Comparison of ENCODE assay signal across 7 cellular contexts in the genomic region with DNA sequence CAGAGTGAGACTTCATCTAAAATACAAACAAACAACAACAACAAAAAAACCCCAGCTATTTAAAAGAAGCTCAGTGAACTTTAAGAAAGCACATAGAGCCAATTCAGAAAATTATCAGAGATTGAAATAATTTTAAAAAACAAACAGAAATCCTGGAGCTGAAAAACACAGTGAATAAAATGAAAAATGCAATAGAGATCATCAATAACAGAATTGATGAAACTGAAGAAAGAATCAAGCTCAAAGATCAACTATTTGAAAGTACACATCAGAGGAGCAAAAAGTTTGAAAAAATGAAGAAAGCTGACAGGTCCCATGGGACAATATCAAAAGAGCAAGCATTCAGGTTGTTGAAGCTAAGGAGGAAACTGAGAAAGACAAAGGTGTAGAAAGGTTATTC.
"Had no signal": no experiment of that assay in that cellular context is flagged by ENCODE, and none has a peak within 500 bp of the region (broad histone marks: within the 10 kb centered on the region; RNA-seq: fewer than 3 reads in every experiment).

No MANE protein-coding gene starts in this region.

- DNase-seq: IMR-90, KBM-7, KG1 had no signal

- H3K9ac ChIP-seq: KMS-11 had no signal

- H3K4me2 ChIP-seq: KMS-11 had no signal

- H3K27ac Mint-ChIP-seq: IgD-negative memory B cell had no signal

- H3K27ac ChIP-seq: HL-60, KMS-11 had no signal

- FAIRE-seq: HTR-8/SVneo had no signal

- H3K4me3 Mint-ChIP-seq: IgD-negative memory B cell had no signal

- H3K4me1 Mint-ChIP-seq: IgD-negative memory B cell had no signal

- H3K27me3 Mint-ChIP-seq: IgD-negative memory B cell had no signal
